Comparison of ENCODE assay signal across 19 cellular contexts in the genomic region with DNA sequence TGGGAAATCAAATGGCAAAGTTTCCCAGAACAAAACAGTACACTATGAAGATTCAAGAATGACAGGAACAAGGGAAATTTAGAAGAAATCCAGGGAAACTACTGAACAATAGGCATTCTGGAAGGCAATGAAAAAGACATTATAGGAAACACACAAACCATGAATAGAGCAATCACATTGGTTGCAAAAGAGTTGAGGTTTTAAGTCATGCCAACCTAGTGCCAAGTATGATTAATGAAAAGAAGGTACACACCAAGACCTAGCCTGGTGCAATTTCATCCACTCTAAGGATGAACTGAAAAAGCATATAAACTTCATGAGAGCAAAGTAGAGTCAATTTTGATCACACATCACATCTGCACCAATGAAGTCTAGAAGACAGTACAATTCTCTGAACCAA.
DNase-seq lines count a peak whose midpoint lies in the region; ATAC-seq and TF ChIP-seq lines count a peak whose summit lies in the region.
"Had no signal": no experiment of that assay in that cellular context is flagged by ENCODE, and none has a peak within 500 bp of the region (broad histone marks: within the 10 kb centered on the region; RNA-seq: fewer than 3 reads in every experiment).

No MANE protein-coding gene starts in this region.

- H3K27ac ChIP-seq in breast epithelium = no peak overlapping the region
- H3K27ac ChIP-seq in mammary epithelial cell (ENCODE audit: insufficient read depth, low read depth, low read length) = no peak overlapping the region
- H3K27ac ChIP-seq in osteoblast (ENCODE audit: low read depth, low read length) = peak overlapping the region; percentile 93

- BruUV-seq in MCF 10A (replicated peaks; lab: Mats Ljungman, UMichigan) (no TSS peak), mammary epithelial cell (replicated peaks; lab: Mats Ljungman, UMichigan) (no TSS peak)

- H3K4me1 Mint-ChIP-seq in MCF 10A (ENCODE audit: insufficient read depth, unreplicated experiment) = peaks cover 22% of the 10 kb centered on the region

- H3K79me2 ChIP-seq in mammary epithelial cell (ENCODE audit: insufficient read depth, low read length) (no peaks in the 10 kb centered on the region), osteoblast (ENCODE audit: insufficient read depth, low read length) (no peaks in the 10 kb centered on the region)

- H3K9ac ChIP-seq in mammary epithelial cell (ENCODE audit: insufficient read depth, low read length) = no peak overlapping the region

- H3K36me3 ChIP-seq in breast epithelium (no peaks in the 10 kb centered on the region), mammary epithelial cell (ENCODE audit: insufficient read depth, low read length) (no peaks in the 10 kb centered on the region), osteoblast (ENCODE audit: insufficient read depth, low read length) (no peaks in the 10 kb centered on the region)

- POLR2A ChIA-PET in MCF 10A (lab: Yijun Ruan, JAX) = interaction anchor here (0.7 kb wide), 1 partner anchor 69 kb away, joined by 3 read pairs; no protein-coding TSS in a partner anchor

- TF ChIP-seq CTCF in MCF 10A (IDR thresholded peaks at IDR 0.05; ENCODE audit: unreplicated experiment) (no peak), breast epithelium (IDR thresholded peaks at IDR 0.05) (no peak), mammary epithelial cell (conservative IDR thresholded peaks at IDR 0.05 in 1 of 2, IDR thresholded peaks at IDR 0.05 in 1 of 2; ENCODE audit: extremely low read depth in 1 of 2, insufficient read depth in 1 of 2, low read depth in 1 of 2, low read length in 2 of 2) (no peak), osteoblast (IDR thresholded peaks at IDR 0.05; ENCODE audit: extremely low read depth, low read depth, low read length) (no peak), GM10266 (IDR thresholded peaks at IDR 0.05; ENCODE audit: control insufficient read depth, insufficient read depth, low read depth, missing control alignments) (no peak)

- no peak overlapping the region for H3K4me3 ChIP-seq in breast epithelium
- H3K4me3 ChIP-seq in mammary epithelial cell (replicated peaks in 1 of 3; ENCODE audit: insufficient read depth in 1 of 3, low read depth in 2 of 3, low read length in 3 of 3) = no peak overlapping the region
- H3K4me3 ChIP-seq in osteoblast (ENCODE audit: insufficient read depth, low read length) = no peak overlapping the region

- intact Hi-C loops in MCF 10A (cut with micrococcal nuclease) = no loop called here
- intact Hi-C loops in breast epithelium (cut with DNase I; ENCODE audit: low total_unique reads) = no loop called here
- intact Hi-C loops in mammary epithelial cell (cut with micrococcal nuclease) = no loop called here

- CTCF ChIA-PET in MCF 10A (lab: Yijun Ruan, JAX) = no interaction called here
- CTCF ChIA-PET in mammary epithelial cell (lab: Charles Lee; ENCODE audit: low non-redundant PET) = no interaction called here

- no peaks in the 10 kb centered on the region for H3K27me3 Mint-ChIP-seq in MCF 10A (ENCODE audit: insufficient read depth, unreplicated experiment)

- DNase-seq in MCF 10A (ENCODE audit: unreplicated experiment) = peak; percentile 55
- DNase-seq in breast epithelium (ENCODE audit: low spot score in 2 of 2) = no peak
- peak; percentile 48 for DNase-seq in mammary epithelial cell
- DNase-seq in osteoblast (ENCODE audit: insufficient read length, low spot score, missing footprints) = no peak
- DNase-seq in GM10266 (ENCODE audit: extremely low spot score) = no peak
- no peak for DNase-seq in stimulated activated CD4-positive, alpha-beta T cell treated with anti-CD3 and anti-CD28 coated beads, Interleukin-2, amount 100 ng/mL, for 24 hours
- DNase-seq: 8988T, Calu3, DMS153, KBM-7, NCI-H1092 treated with DMSO at 0.1 percent for 48 hours, NCI-H1436 treated with DMSO at 0.1 percent for 48 hours, NCI-H187 treated with DMSO at 0.1 percent for 48 hours, NCI-H2171 treated with DMSO at 0.1 percent for 48 hours, NCI-H446, NCI-H524 treated with DMSO at 0.1 percent for 48 hours, NCI-H774 had no signal

- H3K27me3 ChIP-seq in breast epithelium = no peaks in the 10 kb centered on the region
- no peaks in the 10 kb centered on the region for H3K27me3 ChIP-seq in mammary epithelial cell (ENCODE audit: insufficient read depth, low read length)
- H3K27me3 ChIP-seq in osteoblast (ENCODE audit: insufficient read depth, low read length) = no peaks in the 10 kb centered on the region

- H4K20me1 ChIP-seq in mammary epithelial cell (ENCODE audit: insufficient read depth, low read length) (no peaks in the 10 kb centered on the region), osteoblast (ENCODE audit: insufficient read depth, low read length) (no peaks in the 10 kb centered on the region)

- no peaks in the 10 kb centered on the region for H3K9me3 Mint-ChIP-seq in MCF 10A (ENCODE audit: unreplicated experiment)

- H3K4me2 ChIP-seq in mammary epithelial cell (ENCODE audit: insufficient read depth, low read depth, low read length) = no peak overlapping the region
- H3K4me2 ChIP-seq in osteoblast (ENCODE audit: insufficient read depth, low read length) = no peak overlapping the region

- in situ Hi-C loops in mammary epithelial cell (cut with MboI; ENCODE audit: low sequenced_read_pairs in 2 of 2) = no loop called here

- no peak for TF ChIP-seq POLR2A in breast epithelium (IDR thresholded peaks at IDR 0.05)

- no peak overlapping the region for H3K27ac Mint-ChIP-seq in MCF 10A (ENCODE audit: low read depth, unreplicated experiment)

- ATAC-seq in GM19035 (IDR thresholded peaks at IDR 0.05; ENCODE audit: unreplicated experiment) = no peak
- ATAC-seq: HCT116 had no signal

- H3K4me1 ChIP-seq in breast epithelium = no peaks in the 10 kb centered on the region
- peaks cover 13% of the 10 kb centered on the region for H3K4me1 ChIP-seq in mammary epithelial cell (ENCODE audit: insufficient read depth, low read length)
- H3K4me1 ChIP-seq in osteoblast (ENCODE audit: insufficient read depth, low read length) = peaks cover 37% of the 10 kb centered on the region

- H3K36me3 Mint-ChIP-seq in MCF 10A (ENCODE audit: insufficient read depth, unreplicated experiment) = no peaks in the 10 kb centered on the region

- H3K9me3 ChIP-seq in breast epithelium = no peaks in the 10 kb centered on the region
- H3K9me3 ChIP-seq in mammary epithelial cell (replicated peaks; ENCODE audit: insufficient read depth, low read length) = no peaks in the 10 kb centered on the region
- no peaks in the 10 kb centered on the region for H3K9me3 ChIP-seq in osteoblast (ENCODE audit: low read depth, low read length)

- no peak overlapping the region for H2AFZ ChIP-seq in mammary epithelial cell (ENCODE audit: low read depth, low read length)
- peak overlapping the region; percentile 38 for H2AFZ ChIP-seq in osteoblast (ENCODE audit: low read length)

- H3K4me3 Mint-ChIP-seq in MCF 10A (ENCODE audit: unreplicated experiment) = no peak overlapping the region

- dilution Hi-C loops in mammary epithelial cell (cut with HindIII; ENCODE audit: low sequenced_read_pairs) = no loop called here

Comparison
In these comparisons a context has a peak if more than half of its experiments do, and no peak if none do; other contexts are left out.
1. DNase-seq: peak in MCF 10A (single experiment) and mammary epithelial cell (single experiment); none in breast epithelium (0 of 2), osteoblast (single experiment), GM10266 (single experiment) and stimulated activated CD4-positive, alpha-beta T cell treated with anti-CD3 and anti-CD28 coated beads, Interleukin-2, amount 100 ng/mL, for 24 hours (0 of 2).